7 cellular contexts compared by ENCODE assay signal in genomic region chr21:22456241-22456640, GRCh38.
"Had no signal": no experiment of that assay in that cellular context is flagged by ENCODE, and none has a peak within 500 bp of the region (broad histone marks: within the 10 kb centered on the region; RNA-seq: fewer than 3 reads in every experiment).

No MANE protein-coding gene starts in this region.

- H3K4me3 ChIP-seq: GM23338, K562 had no signal

- H3K4me2 ChIP-seq: GM23338 had no signal

- H3K9me3 Mint-ChIP-seq: GM23338 had no signal

- H2AFZ ChIP-seq: GM23338 had no signal

- H3K4me3 Mint-ChIP-seq: GM23338, H9 had no signal

- DNase-seq: H9, HCEC 1CT, KG1 had no signal

- H3K27ac Mint-ChIP-seq: GM23338, H9 had no signal

- H3K27ac ChIP-seq: HL-60 had no signal

- H3K4me1 Mint-ChIP-seq: GM23338, H9 had no signal

- ATAC-seq: GM23338, HepG2, K562 had no signal
